Comparison of ENCODE assay signal across 1 cellular context in genomic region chr2:46056541-46056940, GRCh38.
TF ChIP-seq lines count a peak whose summit lies in the region.

No MANE protein-coding gene starts in this region.

TF ChIP-seq in IMR-90, 13 proteins besides CTCF, POLR2A, EP300 and RAD21:
- TF ChIP-seq NFE2L2 (IDR thresholded peaks at IDR 0.05; ENCODE audit: low read depth, low read length): no peak
- TF ChIP-seq MXI1 (IDR thresholded peaks at IDR 0.05; ENCODE audit: borderline replicate concordance, low read depth, low read length): no peak
- no peak for TF ChIP-seq SMC3 (IDR thresholded peaks at IDR 0.05; ENCODE audit: low read depth, low read length)
- TF ChIP-seq CHD1 (IDR thresholded peaks at IDR 0.05; ENCODE audit: low read depth, low read length): no peak
- TF ChIP-seq MAFK (IDR thresholded peaks at IDR 0.05; ENCODE audit: low read depth, low read length): no peak
- no peak for TF ChIP-seq RCOR1 (IDR thresholded peaks at IDR 0.05; ENCODE audit: insufficient replicate concordance, low read length)
- TF ChIP-seq, protein P1, sequence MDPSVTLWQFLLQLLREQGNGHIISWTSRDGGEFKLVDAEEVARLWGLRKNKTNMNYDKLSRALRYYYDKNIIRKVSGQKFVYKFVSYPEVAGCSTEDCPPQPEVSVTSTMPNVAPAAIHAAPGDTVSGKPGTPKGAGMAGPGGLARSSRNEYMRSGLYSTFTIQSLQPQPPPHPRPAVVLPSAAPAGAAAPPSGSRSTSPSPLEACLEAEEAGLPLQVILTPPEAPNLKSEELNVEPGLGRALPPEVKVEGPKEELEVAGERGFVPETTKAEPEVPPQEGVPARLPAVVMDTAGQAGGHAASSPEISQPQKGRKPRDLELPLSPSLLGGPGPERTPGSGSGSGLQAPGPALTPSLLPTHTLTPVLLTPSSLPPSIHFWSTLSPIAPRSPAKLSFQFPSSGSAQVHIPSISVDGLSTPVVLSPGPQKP (IDR thresholded peaks at IDR 0.05; ENCODE audit: borderline replicate concordance, low read depth, low read length): no peak
- no peak for TF ChIP-seq BHLHE40 (IDR thresholded peaks at IDR 0.05; ENCODE audit: low read depth, low read length)
- TF ChIP-seq CEBPB (IDR thresholded peaks at IDR 0.05; ENCODE audit: low read depth, low read length): no peak
- TF ChIP-seq RFX5 (IDR thresholded peaks at IDR 0.05; ENCODE audit: low read depth, low read length): no peak
- TF ChIP-seq MAZ (IDR thresholded peaks at IDR 0.05; ENCODE audit: borderline replicate concordance, low read depth, low read length): no peak
- TF ChIP-seq FOS (IDR thresholded peaks at IDR 0.05; ENCODE audit: low read depth, low read length): no peak
- no peak for TF ChIP-seq USF2 (IDR thresholded peaks at IDR 0.05; ENCODE audit: low read depth, low read length)
TF ChIP-seq in IMR-90: peak in this region for 0.
